In genomic region chr4:8225290-8225625, GRCh38 we compare ENCODE assay signal across 1 cellular context.
TF ChIP-seq lines count a peak whose summit lies in the region.

No MANE protein-coding gene starts in this region.

TF ChIP-seq in A549, 52 proteins besides CTCF, POLR2A, EP300 and RAD21 (continued from another document):
- TF ChIP-seq SREBF2 (IDR thresholded peaks at IDR 0.05) (no peak), ZC3H11A (IDR thresholded peaks at IDR 0.05) (no peak), SMC3 (IDR thresholded peaks at IDR 0.05) (no peak), CBX8 (IDR thresholded peaks at IDR 0.05) (no peak), CBX2 (IDR thresholded peaks at IDR 0.05; ENCODE audit: borderline replicate concordance, low read depth) (no peak), JUN (IDR thresholded peaks at IDR 0.05) (no peak), HDAC2 (IDR thresholded peaks at IDR 0.05) (no peak), HOXB13 (CRISPR knock-in tag; IDR thresholded peaks at IDR 0.05; ENCODE audit: low read depth) (no peak), TP53 (CRISPR knock-in tag; IDR thresholded peaks at IDR 0.05) (no peak), ATOH8 (CRISPR knock-in tag; IDR thresholded peaks at IDR 0.05; ENCODE audit: low read depth) (no peak), ZNF302 (CRISPR knock-in tag; IDR thresholded peaks at IDR 0.05) (no peak), EHMT2 (IDR thresholded peaks at IDR 0.05; ENCODE audit: low read depth) (no peak), RFX5 (IDR thresholded peaks at IDR 0.05) (no peak), ZSCAN20 (CRISPR knock-in tag; IDR thresholded peaks at IDR 0.05) (no peak), E2F6 (IDR thresholded peaks at IDR 0.05; ENCODE audit: borderline replicate concordance, low read depth) (no peak), HMGXB4 (CRISPR knock-in tag; IDR thresholded peaks at IDR 0.05; ENCODE audit: borderline replicate concordance) (no peak), CEBPB (IDR thresholded peaks at IDR 0.05) (no peak)
TF ChIP-seq in A549: peak in this region for 0.
